ENCODE assay signal across 8 cellular contexts in the genomic region with DNA sequence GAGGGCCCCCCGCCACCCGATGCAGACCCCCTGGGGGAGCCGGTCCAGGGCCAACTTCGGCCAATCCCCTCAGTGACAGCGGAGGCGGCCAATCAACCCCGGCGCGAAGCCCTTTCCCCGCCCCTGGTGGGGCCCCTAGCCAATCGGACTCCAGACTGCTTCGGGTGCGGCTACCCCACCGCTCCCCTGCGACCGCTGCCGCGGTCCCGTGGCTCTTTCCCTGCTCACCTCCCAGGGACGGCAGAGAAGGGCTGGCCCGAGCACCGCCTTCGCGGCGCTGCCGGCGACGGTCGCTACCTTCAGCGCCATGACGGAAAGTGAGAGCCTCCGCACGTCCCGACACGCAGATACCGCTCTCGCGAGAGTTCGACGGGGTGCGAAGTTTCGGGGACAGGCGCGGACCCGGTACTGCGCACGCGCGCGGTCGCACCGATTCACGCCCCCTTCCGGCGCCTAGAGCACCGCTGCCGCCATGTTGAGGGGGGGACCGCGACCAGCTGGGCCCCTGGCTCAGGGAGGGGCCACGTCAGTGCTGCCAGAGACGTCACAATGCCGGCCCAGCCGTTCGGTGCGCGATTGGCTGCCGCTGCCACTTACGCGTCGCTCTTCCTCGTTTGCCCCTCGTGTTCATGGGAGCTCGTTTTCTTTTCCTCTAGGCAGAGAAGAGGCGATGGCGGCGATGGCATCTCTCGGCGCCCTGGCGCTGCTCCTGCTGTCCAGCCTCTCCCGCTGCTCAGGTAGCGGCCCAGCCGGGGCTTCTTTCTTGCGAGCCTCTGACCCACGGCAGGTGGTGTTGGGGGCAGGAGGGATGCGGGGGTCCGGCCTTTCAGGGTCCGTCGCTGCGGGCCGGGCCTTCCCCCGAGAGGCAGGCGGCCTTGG. TPM values are rescaled to one million over a fixed set of nuclear protein-coding genes. Genes with fewer than 3 reads are reported as not detected.
A peak's percentile ranks its signal among the peaks of the same experiment; 100 is the strongest.
DNase-seq lines count a peak whose midpoint lies in the region; ATAC-seq and TF ChIP-seq lines count a peak whose summit lies in the region.

A gene (minus strand): TSS at position 358 of the 879 bp plus-strand sequence. CDS start 49 bp downstream, at position 309.
A gene (plus strand): TSS at position 651 of the 879 bp plus-strand sequence. CDS start 20 bp downstream, at position 671.

- DNase-seq in CD1c-positive myeloid dendritic cell (ENCODE audit: extremely low spot score) (peak; percentile 95), NCI-H82 treated with DMSO at 0.1 percent for 48 hours (lab: John Stamatoyannopoulos, UW; ENCODE audit: unreplicated experiment) (peak; percentile 88), right lobe of liver (peak; percentile 91 to 95 (median 92))
- DNase-seq in activated CD4-positive, alpha-beta memory T cell treated with anti-CD3 and anti-CD28 coated beads, Interleukin-2, amount 10 ng/mL, durations not matched to agents 7 days and 5 days = peak; percentile 94
- peak; percentile 86 to 93 for DNase-seq in stimulated activated CD4-positive, alpha-beta T cell treated with anti-CD3 and anti-CD28 coated beads, Interleukin-4, amount 100 ng/mL, for 4 hours

- H3K9me3 Mint-ChIP-seq in activated CD4-positive, alpha-beta memory T cell treated with anti-CD3 and anti-CD28 coated beads, Interleukin-2, amount 10 ng/mL, durations not matched to agents 7 days and 5 days = no peaks in the 10 kb centered on the region

- CTCF ChIA-PET in activated CD4-positive, alpha-beta memory T cell treated with anti-CD3 and anti-CD28 coated beads, Interleukin-2, amount 10 ng/mL, durations not matched to agents 7 days and 5 days (lab: Charles Lee) = interaction anchor here (1.0 to 1.6 kb wide), 3 partner anchors 23 to 153 kb away, joined by 3 to 7 read pairs (median 4); no protein-coding TSS in a partner anchor

- H3K4me3 Mint-ChIP-seq in activated CD4-positive, alpha-beta memory T cell treated with anti-CD3 and anti-CD28 coated beads, Interleukin-2, amount 10 ng/mL, durations not matched to agents 7 days and 5 days = peak within 1 kb of the TSS; percentile 94

- POLR2A ChIA-PET in activated CD4-positive, alpha-beta memory T cell treated with anti-CD3 and anti-CD28 coated beads, Interleukin-2, amount 10 ng/mL, durations not matched to agents 7 days and 5 days (lab: Charles Lee) = interaction anchor here (0.7 to 2.4 kb wide), 7 partner anchors 11 to 175 kb away, joined by 3 to 25 read pairs (median 4); a partner anchor contains a TSS

- 18% methylated on average over 25 of the region's 92 CpGs for WGBS in right lobe of liver (ENCODE audit: insufficient coverage, low coverage, low lambda C conversion rate, missing lambda C conversion rate)

- H3K4me3 ChIP-seq in duodenal mucosa (ENCODE audit: low read depth in 1 of 2, low read length in 2 of 2) = peak within 1 kb of the TSS; percentile 80 to 82
- peak within 1 kb of the TSS; percentile 62 to 78 (median 62) for H3K4me3 ChIP-seq in right lobe of liver

- H3K4me1 ChIP-seq in duodenal mucosa (ENCODE audit: control insufficient read depth in 1 of 2, insufficient read depth in 2 of 2, low read length in 2 of 2) (peaks cover 21 to 22% of the 10 kb centered on the region in 2 donors), right lobe of liver (no peaks in the 10 kb centered on the region)

- H3K36me3 ChIP-seq in duodenal mucosa (ENCODE audit: control insufficient read depth in 1 of 2, insufficient read depth in 2 of 2, low read length in 2 of 2) = peaks cover 0 to 25% of the 10 kb centered on the region in 2 donors
- H3K36me3 ChIP-seq in right lobe of liver = no peaks in the 10 kb centered on the region

- ATAC-seq in GM19438 (IDR thresholded peaks at IDR 0.05; ENCODE audit: low read depth, unreplicated experiment) = peak; percentile 86
- ATAC-seq in HG03575 (IDR thresholded peaks at IDR 0.05; ENCODE audit: extremely low read depth, insufficient number of reproducible peaks, low FRiP score, unreplicated experiment) = peak; percentile 58
- ATAC-seq in right lobe of liver = peak; percentile 92 to 94 (median 94)

- no peaks in the 10 kb centered on the region for H3K27me3 Mint-ChIP-seq in activated CD4-positive, alpha-beta memory T cell treated with anti-CD3 and anti-CD28 coated beads, Interleukin-2, amount 10 ng/mL, durations not matched to agents 7 days and 5 days

- peak within 1 kb of the TSS; percentile 82 for H3K27ac Mint-ChIP-seq in activated CD4-positive, alpha-beta memory T cell treated with anti-CD3 and anti-CD28 coated beads, Interleukin-2, amount 10 ng/mL, durations not matched to agents 7 days and 5 days

- peak; percentile 59 for TF ChIP-seq POLR2A in right lobe of liver (IDR thresholded peaks at IDR 0.05)

- peaks cover 24% of the 10 kb centered on the region for H3K4me1 Mint-ChIP-seq in activated CD4-positive, alpha-beta memory T cell treated with anti-CD3 and anti-CD28 coated beads, Interleukin-2, amount 10 ng/mL, durations not matched to agents 7 days and 5 days

- H3K9ac ChIP-seq in duodenal mucosa (ENCODE audit: low read depth in 1 of 2, low read length in 2 of 2) = peak within 1 kb of the TSS; percentile 78 to 79

- H3K36me3 Mint-ChIP-seq in activated CD4-positive, alpha-beta memory T cell treated with anti-CD3 and anti-CD28 coated beads, Interleukin-2, amount 10 ng/mL, durations not matched to agents 7 days and 5 days (ENCODE audit: low read depth) = peaks cover 33% of the 10 kb centered on the region

- intact Hi-C loops in right lobe of liver (cut with DNase I) = no loop called here

- H3K27ac ChIP-seq in duodenal mucosa (ENCODE audit: low read depth, low read length) (peak within 1 kb of the TSS; percentile 85), right lobe of liver (peak within 1 kb of the TSS; percentile 69 to 92 (median 89))

- H3K9me3 ChIP-seq in duodenal mucosa (ENCODE audit: control insufficient read depth in 1 of 2, low read length in 2 of 2) (no peaks in the 10 kb centered on the region), right lobe of liver (no peaks in the 10 kb centered on the region)

- TF ChIP-seq CTCF in right lobe of liver (IDR thresholded peaks at IDR 0.05) = peak in 3 of 4 donors; percentile 14 to 29 (median 22)

- H3K27me3 ChIP-seq in duodenal mucosa (ENCODE audit: control insufficient read depth in 1 of 2, insufficient read depth in 2 of 2, low read length in 2 of 2) = no peaks in the 10 kb centered on the region
- no peaks in the 10 kb centered on the region for H3K27me3 ChIP-seq in right lobe of liver

RNA-seq across cellular contexts. Expression of the first gene that starts in this region (rescaled TPM):
- total RNA-seq in activated CD4-positive, alpha-beta memory T cell treated with anti-CD3 and anti-CD28 coated beads, Interleukin-2, amount 10 ng/mL, durations not matched to agents 7 days and 5 days = 10 to 100 TPM; 62.4 to 64.8 TPM
- total RNA-seq in right lobe of liver = 10 to 100 TPM; 19.4 to 70.1 (median 27.4) TPM

RNA-seq across cellular contexts. Expression of the second gene that starts in this region (rescaled TPM):
- 100 to 1,000 TPM; 247 to 250 TPM for total RNA-seq in activated CD4-positive, alpha-beta memory T cell treated with anti-CD3 and anti-CD28 coated beads, Interleukin-2, amount 10 ng/mL, durations not matched to agents 7 days and 5 days
- 100 to 1,000 TPM; 150 to 221 (median 205) TPM for total RNA-seq in right lobe of liver

Comparison
In these comparisons a context has a peak if more than half of its experiments do, and no peak if none do; other contexts are left out.
1. Peak in every context shown above with its lines: DNase-seq, ATAC-seq, H3K4me3 ChIP-seq and H3K27ac ChIP-seq.